ENCODE assay signal across 8 cellular contexts in genomic region chr14:67722293-67722692, GRCh38. TPM values are rescaled to one million over a fixed set of nuclear protein-coding genes. Genes with fewer than 3 reads are reported as not detected.
DNase-seq lines count a peak whose midpoint lies in the region; ATAC-seq and TF ChIP-seq lines count a peak whose summit lies in the region.

No MANE protein-coding gene starts in this region.

- no peaks in the 10 kb centered on the region for H3K36me3 Mint-ChIP-seq in Caco-2 (ENCODE audit: insufficient read depth, unreplicated experiment)
- H3K36me3 Mint-ChIP-seq in effector memory CD8-positive, alpha-beta T cell (ENCODE audit: insufficient read depth) = peaks cover 3% of the 10 kb centered on the region
- H3K36me3 Mint-ChIP-seq in natural killer cell treated with Interleukin-12 subunit alpha and Interleukin-12 subunit beta and Interleukin-15 and Interleukin-18, amount 100 ng/mL, for 72 hours = no peaks in the 10 kb centered on the region

- no peaks in the 10 kb centered on the region; the same call in 1 of the 2 replicates for H3K27me3 ChIP-seq in Caco-2 (replicated peaks; ENCODE audit: control insufficient read depth, insufficient read depth, low read length)

- no peaks in the 10 kb centered on the region for H3K9me3 Mint-ChIP-seq in Caco-2 (ENCODE audit: unreplicated experiment)
- H3K9me3 Mint-ChIP-seq in effector memory CD8-positive, alpha-beta T cell = no peaks in the 10 kb centered on the region
- no peaks in the 10 kb centered on the region for H3K9me3 Mint-ChIP-seq in natural killer cell treated with Interleukin-12 subunit alpha and Interleukin-12 subunit beta and Interleukin-15 and Interleukin-18, amount 100 ng/mL, for 72 hours

- intact Hi-C loops in Caco-2 (cut with micrococcal nuclease; ENCODE audit: unreplicated experiment) = no loop called here

- ATAC-seq in effector memory CD8-positive, alpha-beta T cell (replicated peaks) = no peak
- ATAC-seq in natural killer cell treated with Interleukin-12 subunit alpha and Interleukin-12 subunit beta and Interleukin-15 and Interleukin-18, amount 100 ng/mL, for 72 hours = no peak
- no peak for ATAC-seq in GM21737 (IDR thresholded peaks at IDR 0.05; ENCODE audit: unreplicated experiment)

- BruUV-seq in Caco-2 (replicated peaks; lab: Mats Ljungman, UMichigan) = no TSS peak

- no peaks in the 10 kb centered on the region; the same call in 1 of the 2 replicates for H3K36me3 ChIP-seq in Caco-2 (ENCODE audit: control insufficient read depth, insufficient read depth, low read length)

- POLR2A ChIA-PET in Caco-2 (lab: Charles Lee) = no interaction called here

- H3K4me1 ChIP-seq in Caco-2 = no peaks in the 10 kb centered on the region

- H3K27ac Mint-ChIP-seq in Caco-2 (ENCODE audit: unreplicated experiment) = no peak overlapping the region
- no peak overlapping the region for H3K27ac Mint-ChIP-seq in effector memory CD8-positive, alpha-beta T cell
- no peak overlapping the region for H3K27ac Mint-ChIP-seq in natural killer cell treated with Interleukin-12 subunit alpha and Interleukin-12 subunit beta and Interleukin-15 and Interleukin-18, amount 100 ng/mL, for 72 hours

- H3K9me3 ChIP-seq in Caco-2 = no peaks in the 10 kb centered on the region

- H3K4me3 ChIP-seq in Caco-2 (ENCODE audit: low read depth, low read length) (peak overlapping the region; percentile 19; the same call in 1 of the 2 replicates), fibroblast of mammary gland (ENCODE audit: control insufficient read depth, low read depth, low read length) (no peak overlapping the region)

- H3K4me1 Mint-ChIP-seq in Caco-2 (ENCODE audit: low read depth, unreplicated experiment) = peaks cover 6% of the 10 kb centered on the region
- H3K4me1 Mint-ChIP-seq in effector memory CD8-positive, alpha-beta T cell (ENCODE audit: low read depth in 2 of 2) = peaks cover 4 to 7% of the 10 kb centered on the region in 2 donors
- peaks cover 0 to 3% of the 10 kb centered on the region in 2 donors for H3K4me1 Mint-ChIP-seq in natural killer cell treated with Interleukin-12 subunit alpha and Interleukin-12 subunit beta and Interleukin-15 and Interleukin-18, amount 100 ng/mL, for 72 hours (ENCODE audit: low read depth in 2 of 2)

- DNase-seq in Caco-2 (no peak), NCI-H2227 treated with DMSO at 0.1 percent for 48 hours (lab: John Stamatoyannopoulos, UW) (peak; percentile 27), fibroblast of mammary gland (ENCODE audit: low read depth) (peak; percentile 56), nucleus accumbens (lab: John Stamatoyannopoulos, UW) (peak in 41 of 56 donors; percentile 3 to 61 (median 27)), NK-92 (lab: John Stamatoyannopoulos, UW; ENCODE audit: unreplicated experiment) (no peak)
- DNase-seq in effector memory CD8-positive, alpha-beta T cell = no peak
- no peak for DNase-seq in natural killer cell treated with Interleukin-12 subunit alpha and Interleukin-12 subunit beta and Interleukin-15 and Interleukin-18, amount 100 ng/mL, for 72 hours (ENCODE audit: low spot score)

- H3K4me3 Mint-ChIP-seq in Caco-2 (ENCODE audit: unreplicated experiment) = no peak overlapping the region
- H3K4me3 Mint-ChIP-seq in effector memory CD8-positive, alpha-beta T cell = no peak overlapping the region
- no peak overlapping the region for H3K4me3 Mint-ChIP-seq in natural killer cell treated with Interleukin-12 subunit alpha and Interleukin-12 subunit beta and Interleukin-15 and Interleukin-18, amount 100 ng/mL, for 72 hours

- TF ChIP-seq CTCF in Caco-2 (IDR thresholded peaks at IDR 0.05; ENCODE audit: insufficient read depth in 1 of 2, low read depth in 1 of 2, low read length in 1 of 2, severe bottlenecking in 1 of 2, unreplicated experiment in 1 of 2) = no peak
- TF ChIP-seq CTCF in fibroblast of mammary gland (conservative IDR thresholded peaks at IDR 0.05; ENCODE audit: control insufficient read depth, insufficient read depth, low read depth, low read length) = no peak

- H3K27me3 Mint-ChIP-seq in Caco-2 (ENCODE audit: insufficient read depth, unreplicated experiment) = no peaks in the 10 kb centered on the region
- H3K27me3 Mint-ChIP-seq in effector memory CD8-positive, alpha-beta T cell = peaks cover 35 to 65% of the 10 kb centered on the region in 2 donors
- peaks cover 26 to 32% of the 10 kb centered on the region in 2 donors for H3K27me3 Mint-ChIP-seq in natural killer cell treated with Interleukin-12 subunit alpha and Interleukin-12 subunit beta and Interleukin-15 and Interleukin-18, amount 100 ng/mL, for 72 hours

- CTCF ChIA-PET in Caco-2 (lab: Charles Lee) = interaction anchor here (0.7 kb wide), 1 partner anchor 18 kb away, joined by 4 read pairs; no protein-coding TSS in a partner anchor

RNA-seq across cellular contexts. Expression of gene RDH12, which starts 20.6 kb away (rescaled TPM):
- total RNA-seq in Caco-2 (2022) = 0.28 TPM in 1 of 2 replicates, not detected in the other
- not detected for total RNA-seq in natural killer cell treated with Interleukin-12 subunit alpha and Interleukin-12 subunit beta and Interleukin-15 and Interleukin-18, amount 100 ng/mL, for 72 hours

RNA-seq across cellular contexts. Expression of gene RDH11, which starts 26.7 kb away (rescaled TPM):
- 80.2 and 83.1 TPM in 2 replicates for total RNA-seq in Caco-2 (2022)
- total RNA-seq in natural killer cell treated with Interleukin-12 subunit alpha and Interleukin-12 subunit beta and Interleukin-15 and Interleukin-18, amount 100 ng/mL, for 72 hours = 10 to 100 TPM; 47.0 to 57.3 TPM

RNA-seq across cellular contexts. Expression of gene VTI1B, which starts 47.9 kb away (rescaled TPM):
- total RNA-seq in Caco-2 (2022) = 102 and 117 TPM in 2 replicates
- total RNA-seq in natural killer cell treated with Interleukin-12 subunit alpha and Interleukin-12 subunit beta and Interleukin-15 and Interleukin-18, amount 100 ng/mL, for 72 hours = 10 to 100 TPM; 73.5 to 76.6 TPM

Comparison
In these comparisons a context has a peak if more than half of its experiments do, and no peak if none do; other contexts are left out.
1. DNase-seq: peak in NCI-H2227 treated with DMSO at 0.1 percent for 48 hours (single experiment), fibroblast of mammary gland (single experiment) and nucleus accumbens (41 of 56); none in Caco-2 (0 of 2), NK-92 (single experiment), effector memory CD8-positive, alpha-beta T cell (0 of 3) and natural killer cell treated with Interleukin-12 subunit alpha and Interleukin-12 subunit beta and Interleukin-15 and Interleukin-18, amount 100 ng/mL, for 72 hours (single experiment).